ENCODE assay signal across 8 cellular contexts in genomic region chr4:8945506-8945905, GRCh38.
DNase-seq lines count a peak whose midpoint lies in the region; TF ChIP-seq lines count a peak whose summit lies in the region.
"Not testable (repeated sequence)": the region's sequence is repeated elsewhere in the genome, so short reads cannot be mapped to it uniquely, and the experiment has no call there.

No MANE protein-coding gene starts in this region.

- intact Hi-C loops in activated CD4-positive, alpha-beta T cell treated with anti-CD3 and anti-CD28 coated beads, Interleukin-2, amount 10 ng/mL, durations not matched to agents 24 days and 14 days (cut with micrococcal nuclease); esophagus muscularis mucosa (cut with DNase I): not testable (repeated sequence)

- H2BK15ac ChIP-seq in H9 (ENCODE audit: low read depth, low read length); mesendoderm (replicated peaks; ENCODE audit: low read depth): not testable (repeated sequence)

- not testable (repeated sequence) for H3K4me2 ChIP-seq in H9 (ENCODE audit: insufficient read depth, insufficient read length, low read length); mesendoderm (ENCODE audit: low read length); trophoblast cell (ENCODE audit: low read length)

- in situ Hi-C loops in Caki2 (cut with HindIII; ENCODE audit: low pct_unique_long_range_greater_than_20kb, low sequenced_read_pairs): not testable (repeated sequence)

- H4K5ac ChIP-seq in H9 (ENCODE audit: insufficient read length, low read depth, low read length); mesendoderm (ENCODE audit: low read length): not testable (repeated sequence)

- H3K36me3 Mint-ChIP-seq in H9 (ENCODE audit: insufficient read depth in 1 of 3, low read depth in 3 of 3); activated CD4-positive, alpha-beta T cell treated with anti-CD3 and anti-CD28 coated beads, Interleukin-2, amount 10 ng/mL, durations not matched to agents 24 days and 14 days (ENCODE audit: low read depth): not testable (repeated sequence)

- peak; percentile 16; the same call in 1 of the 3 replicates for TF ChIP-seq CTCF in H9 (conservative IDR thresholded peaks at IDR 0.05)
- TF ChIP-seq CTCF in esophagus muscularis mucosa (IDR thresholded peaks at IDR 0.05): not testable (repeated sequence)

- not testable (repeated sequence) for H3K27ac Mint-ChIP-seq in H9; activated CD4-positive, alpha-beta T cell treated with anti-CD3 and anti-CD28 coated beads, Interleukin-2, amount 10 ng/mL, durations not matched to agents 24 days and 14 days

- not testable (repeated sequence) for H3K36me3 ChIP-seq in esophagus muscularis mucosa; mesendoderm (ENCODE audit: control insufficient read depth, insufficient read depth, low read length); trophoblast cell (ENCODE audit: control insufficient read depth in 1 of 2, insufficient read depth in 2 of 2, low read length in 2 of 2)

- no CpG with 5 or more reads among the region's 6 CpGs for WGBS in H9 (ENCODE audit: extremely low coverage, insufficient read length, low lambda C conversion rate)
- WGBS in esophagus muscularis mucosa: 72% methylated on average over 6 of the region's 6 CpGs
- WGBS in mesendoderm (ENCODE audit: extremely low coverage, insufficient coverage, low lambda C conversion rate): no CpG with 5 or more reads among the region's 6 CpGs
- no CpG with 5 or more reads among the region's 6 CpGs for WGBS in trophoblast cell (ENCODE audit: extremely low coverage, insufficient coverage, insufficient read length)

- not testable (repeated sequence) for H3K9me3 ChIP-seq in H9 (ENCODE audit: control insufficient read depth, low read depth, low read length); esophagus muscularis mucosa; trophoblast cell (ENCODE audit: insufficient read depth, low read depth, low read length)

- not testable (repeated sequence) for H4K20me1 ChIP-seq in H9 (ENCODE audit: control insufficient read depth, insufficient read depth, insufficient read length)

- not testable (repeated sequence) for H4K8ac ChIP-seq in H9 (replicated peaks; ENCODE audit: insufficient read length, low read depth, low read length); mesendoderm (ENCODE audit: low read depth, low read length); trophoblast cell (ENCODE audit: low read depth, low read length)

- not testable (repeated sequence) for H3T11ph ChIP-seq in H9 (ENCODE audit: low read length)

- not testable (repeated sequence) for H2BK20ac ChIP-seq in H9 (ENCODE audit: low read depth, low read length, poor library complexity, severe bottlenecking)

- H2BK120ac ChIP-seq in H9 (ENCODE audit: low read depth, low read length, poor library complexity, severe bottlenecking); mesendoderm (ENCODE audit: low read depth, low read length); trophoblast cell (ENCODE audit: insufficient read depth, low read length, poor library complexity): not testable (repeated sequence)

- H3K79me2 ChIP-seq in H9 (ENCODE audit: insufficient read depth, low read length); mesendoderm (ENCODE audit: control insufficient read depth, insufficient read depth, low read length); trophoblast cell (ENCODE audit: control insufficient read depth, insufficient read depth, low read length, poor library complexity): not testable (repeated sequence)

- H3K23ac ChIP-seq in H9 (ENCODE audit: insufficient read length, low read depth, low read length); mesendoderm (ENCODE audit: low read length); trophoblast cell (ENCODE audit: low read length): not testable (repeated sequence)

- not testable (repeated sequence) for H2AK5ac ChIP-seq in H9 (ENCODE audit: insufficient read length, low read length); mesendoderm (ENCODE audit: low read length); trophoblast cell (ENCODE audit: low read length)

- H3K23me2 ChIP-seq in H9 (ENCODE audit: insufficient read length, low read depth, low read length, poor library complexity, severe bottlenecking): not testable (repeated sequence)

- not testable (repeated sequence) for H3K4me1 ChIP-seq in H9 (ENCODE audit: insufficient read depth, low read length); esophagus muscularis mucosa; mesendoderm (ENCODE audit: control insufficient read depth, low read depth, low read length); trophoblast cell (ENCODE audit: control insufficient read depth in 1 of 2, insufficient read depth in 2 of 2, low read length in 2 of 2)

- not testable (repeated sequence) for H4K91ac ChIP-seq in H9 (ENCODE audit: insufficient read length, low read depth, low read length); trophoblast cell (ENCODE audit: low read depth, low read length)

- H3K4me3 Mint-ChIP-seq in H9; activated CD4-positive, alpha-beta T cell treated with anti-CD3 and anti-CD28 coated beads, Interleukin-2, amount 10 ng/mL, durations not matched to agents 24 days and 14 days: not testable (repeated sequence)

- not testable (repeated sequence) for H3K18ac ChIP-seq in H9 (ENCODE audit: insufficient read length, low read depth, low read length); mesendoderm (ENCODE audit: low read length); trophoblast cell (ENCODE audit: low read length)

- H4K12ac ChIP-seq in trophoblast cell (ENCODE audit: low read depth, low read length): not testable (repeated sequence)

- not testable (repeated sequence) for H3K9ac ChIP-seq in H9 (ENCODE audit: extremely low read depth, insufficient read length, low read length); mesendoderm (ENCODE audit: low read length); trophoblast cell (ENCODE audit: low read length)

- H3K14ac ChIP-seq in H9 (ENCODE audit: insufficient read depth, low read length); trophoblast cell (ENCODE audit: low read length): not testable (repeated sequence)

- not testable (repeated sequence) for H3K4me1 Mint-ChIP-seq in H9; activated CD4-positive, alpha-beta T cell treated with anti-CD3 and anti-CD28 coated beads, Interleukin-2, amount 10 ng/mL, durations not matched to agents 24 days and 14 days

- H3K27me3 Mint-ChIP-seq in H9 (ENCODE audit: low read depth); activated CD4-positive, alpha-beta T cell treated with anti-CD3 and anti-CD28 coated beads, Interleukin-2, amount 10 ng/mL, durations not matched to agents 24 days and 14 days: not testable (repeated sequence)

- H2BK12ac ChIP-seq in H9 (ENCODE audit: insufficient read length, low read depth, low read length); trophoblast cell (ENCODE audit: low read length): not testable (repeated sequence)

- not testable (repeated sequence) for H3K56ac ChIP-seq in H9 (ENCODE audit: insufficient read length, low read depth, low read length); mesendoderm (ENCODE audit: low read length)

- not testable (repeated sequence) for H2AFZ ChIP-seq in H9 (ENCODE audit: low read length); trophoblast cell (ENCODE audit: insufficient read depth, low read length, poor library complexity)

- not testable (repeated sequence) for H3K4me3 ChIP-seq in esophagus muscularis mucosa; mesendoderm (ENCODE audit: low read length); trophoblast cell (ENCODE audit: low read depth, low read length)

- H2BK5ac ChIP-seq in H9 (ENCODE audit: insufficient read length, low read length); mesendoderm (ENCODE audit: low read length); trophoblast cell (ENCODE audit: low read depth, low read length, poor library complexity): not testable (repeated sequence)

- not testable (repeated sequence) for H3K79me1 ChIP-seq in H9 (ENCODE audit: insufficient read depth, low read depth, low read length, poor library complexity, severe bottlenecking); mesendoderm (ENCODE audit: low read length); trophoblast cell (ENCODE audit: low read length)

- TF ChIP-seq EP300 in esophagus muscularis mucosa (IDR thresholded peaks at IDR 0.05): not testable (repeated sequence)

- DNase-seq in Caki2 (ENCODE audit: low read depth) (peak; percentile 3), ELF-1 (ENCODE audit: low read depth, low spot score) (peak; percentile 23), HT-29 (ENCODE audit: low spot score) (peak; percentile 20), esophagus muscularis mucosa (ENCODE audit: extremely low spot score) (peak; percentile 14), mesendoderm (peak; percentile 39), trophoblast cell (peak; percentile 28 to 63)
- DNase-seq in H9: not testable (repeated sequence)
- peak; percentile 17 for DNase-seq in activated CD4-positive, alpha-beta T cell treated with anti-CD3 and anti-CD28 coated beads, Interleukin-2, amount 10 ng/mL, durations not matched to agents 24 days and 14 days

- not testable (repeated sequence) for H3K27me3 ChIP-seq in H9 (ENCODE audit: insufficient read depth, low read length); mesendoderm (ENCODE audit: insufficient read depth, low read length, poor library complexity); trophoblast cell (ENCODE audit: insufficient read depth, low read length)
- H3K27me3 ChIP-seq in esophagus muscularis mucosa: peaks cover 0 to 19% (median 0%) of the 10 kb centered on the region in 4 donors

- not testable (repeated sequence) for TF ChIP-seq POLR2A in esophagus muscularis mucosa (IDR thresholded peaks at IDR 0.05; ENCODE audit: low read depth)

- peaks cover 11 to 61% of the 10 kb centered on the region in 2 experiments for H3K9me3 Mint-ChIP-seq in H9
- not testable (repeated sequence) for H3K9me3 Mint-ChIP-seq in activated CD4-positive, alpha-beta T cell treated with anti-CD3 and anti-CD28 coated beads, Interleukin-2, amount 10 ng/mL, durations not matched to agents 24 days and 14 days

- H3K27ac ChIP-seq in H9 (ENCODE audit: insufficient read length, low read depth, low read length); esophagus muscularis mucosa (replicated peaks in 1 of 4); mesendoderm (ENCODE audit: low read depth, low read length); trophoblast cell (ENCODE audit: low read depth, low read length): not testable (repeated sequence)

- H3K4ac ChIP-seq in H9 (ENCODE audit: low read depth, low read length); mesendoderm (ENCODE audit: low read depth, low read length); trophoblast cell (ENCODE audit: low read depth, low read length): not testable (repeated sequence)
